Comparison of ENCODE assay signal across 8 cellular contexts in the genomic region with DNA sequence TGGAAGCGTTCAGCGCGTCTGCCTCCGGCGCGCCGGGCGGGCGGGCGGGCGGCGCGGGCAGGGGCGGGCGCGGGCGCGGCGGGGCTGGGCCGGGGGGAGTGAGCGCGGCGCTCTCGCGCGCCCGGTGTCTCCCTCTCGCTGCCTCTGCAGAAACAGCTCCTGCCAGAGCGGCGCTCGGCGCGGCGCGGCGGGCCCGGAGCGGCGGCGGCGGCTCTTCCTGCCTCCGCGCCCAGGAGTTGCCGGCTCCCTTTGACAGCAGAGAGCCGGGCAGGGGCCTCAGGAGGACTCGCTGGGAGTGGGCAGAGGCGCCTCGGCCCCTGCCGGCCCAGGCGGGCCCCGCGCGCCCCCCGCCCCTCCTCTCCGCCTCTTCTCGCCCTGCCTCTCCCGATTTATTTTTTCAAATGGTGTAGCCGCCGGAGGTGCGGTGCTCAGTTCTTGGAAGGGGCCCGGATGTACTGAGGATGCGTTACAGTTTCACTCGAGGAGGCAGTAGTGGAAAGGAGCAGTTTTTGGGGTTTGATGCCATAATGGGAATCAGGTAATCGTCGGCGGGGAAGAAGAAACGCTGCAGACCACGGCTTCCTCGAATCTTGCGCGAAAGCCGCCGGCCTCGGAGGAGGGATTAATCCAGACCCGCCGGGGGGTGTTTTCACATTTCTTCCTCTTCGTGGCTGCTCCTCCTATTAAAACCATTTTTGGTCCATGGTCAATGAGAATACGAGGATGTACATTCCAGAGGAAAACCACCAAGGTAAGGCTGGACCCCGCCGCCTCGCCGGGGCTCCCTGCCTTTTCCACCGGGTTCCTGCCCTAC. TPM values are rescaled to one million over a fixed set of nuclear protein-coding genes. Genes with fewer than 3 reads are reported as not detected.
DNase-seq lines count a peak whose midpoint lies in the region; ATAC-seq, FAIRE-seq and TF ChIP-seq lines count a peak whose summit lies in the region.

Gene CACNA1C, plus strand, starts transcription at position 127 of the 814 bp plus-strand sequence. Its CDS starts 576 bp downstream, at position 703.

- peak within 1 kb of the TSS; percentile 74 for H3K4me3 ChIP-seq in BLaER1
- H3K4me3 ChIP-seq in keratinocyte (ENCODE audit: control insufficient read depth in 2 of 3, extremely low read depth in 1 of 3, insufficient read depth in 2 of 3, low read depth in 1 of 3, low read length in 3 of 3) = peak within 1 kb of the TSS; percentile 21 to 31 (median 29)
- peak within 1 kb of the TSS; percentile 34 to 42 for H3K4me3 ChIP-seq in small intestine (ENCODE audit: low read depth in 1 of 2, low read length in 2 of 2)

- H3K4me1 ChIP-seq in BLaER1 (peaks cover 11% of the 10 kb centered on the region), keratinocyte (ENCODE audit: control insufficient read depth, extremely low read depth, insufficient read depth, low read length) (no peaks in the 10 kb centered on the region), small intestine (ENCODE audit: control insufficient read depth in 2 of 2, insufficient read depth in 1 of 2, low read depth in 1 of 2, low read length in 1 of 2) (no peaks in the 10 kb centered on the region)

- no peak within 1 kb of the TSS for H3K27ac Mint-ChIP-seq in central memory CD8-positive, alpha-beta T cell (ENCODE audit: low read depth)

- dilution Hi-C loops in keratinocyte (cut with MboI; ENCODE audit: extremely low pct_ligation_motif_present, low sequenced_read_pairs) = no loop called here

- no peaks in the 10 kb centered on the region for H3K9me3 Mint-ChIP-seq in central memory CD8-positive, alpha-beta T cell

- no peaks in the 10 kb centered on the region for H3K36me3 ChIP-seq in BLaER1
- no peaks in the 10 kb centered on the region for H3K36me3 ChIP-seq in keratinocyte (ENCODE audit: control insufficient read depth in 2 of 2, extremely low read depth in 1 of 2, insufficient read depth in 2 of 2, low read length in 2 of 2)
- no peaks in the 10 kb centered on the region for H3K36me3 ChIP-seq in small intestine (ENCODE audit: control insufficient read depth in 2 of 2, insufficient read depth in 2 of 2, low read length in 2 of 2)

- H3K27me3 Mint-ChIP-seq in central memory CD8-positive, alpha-beta T cell = peaks cover 80% of the 10 kb centered on the region

- no peak for TF ChIP-seq CTCF in keratinocyte (optimal IDR thresholded peaks at IDR 0.05 in 1 of 3, IDR thresholded peaks at IDR 0.05 in 1 of 3, conservative IDR thresholded peaks at IDR 0.05 in 1 of 3; ENCODE audit: extremely low read depth in 1 of 3, insufficient read depth in 2 of 3, low read length in 3 of 3)

- H4K20me1 ChIP-seq in BLaER1 (peaks cover 29% of the 10 kb centered on the region), keratinocyte (ENCODE audit: control insufficient read depth, extremely low read depth, insufficient read depth, low read length) (peaks cover 2% of the 10 kb centered on the region)

- H3K9me1 ChIP-seq in keratinocyte (ENCODE audit: control insufficient read depth, extremely low read depth, insufficient read depth, low read length) = no peaks in the 10 kb centered on the region

- H3K4me3 Mint-ChIP-seq in central memory CD8-positive, alpha-beta T cell = peak within 1 kb of the TSS; percentile 72

- H3K4me1 Mint-ChIP-seq in central memory CD8-positive, alpha-beta T cell = peaks cover 14% of the 10 kb centered on the region

- peaks cover 77% of the 10 kb centered on the region for H3K27me3 ChIP-seq in BLaER1
- H3K27me3 ChIP-seq in keratinocyte (ENCODE audit: control insufficient read depth, extremely low read depth, insufficient read depth, low read length) = peaks cover 72% of the 10 kb centered on the region
- peaks cover 8 to 10% of the 10 kb centered on the region in 2 donors for H3K27me3 ChIP-seq in small intestine (ENCODE audit: control insufficient read depth in 2 of 2, insufficient read depth in 2 of 2, low read length in 2 of 2)

- FAIRE-seq in keratinocyte (lab: Jason Lieb, UNC) = no peak
- FAIRE-seq in small intestine (lab: Jason Lieb, UNC) = no peak

- H3K27ac ChIP-seq in BLaER1 = no peak within 1 kb of the TSS
- H3K27ac ChIP-seq in keratinocyte (ENCODE audit: control insufficient read depth, insufficient read depth, low read length) = no peak within 1 kb of the TSS
- H3K27ac ChIP-seq in small intestine (ENCODE audit: low read depth in 1 of 2, low read length in 1 of 2) = no peak within 1 kb of the TSS

- 0 to 1% (median 1%) methylated on average over 46 to 83 of the region's 83 CpGs for WGBS in small intestine, 3 donors

- peak within 1 kb of the TSS; percentile 99 for H3K4me2 ChIP-seq in BLaER1
- H3K4me2 ChIP-seq in keratinocyte (ENCODE audit: control insufficient read depth, extremely low read depth, insufficient read depth, low read depth, low read length) = peak within 1 kb of the TSS; percentile 52

- no peak within 1 kb of the TSS for H2AFZ ChIP-seq in keratinocyte (ENCODE audit: control insufficient read depth, low read length)

- H3K79me2 ChIP-seq in keratinocyte (ENCODE audit: control insufficient read depth, insufficient read depth, low read length) = no peaks in the 10 kb centered on the region

- no peaks in the 10 kb centered on the region for H3K9me3 ChIP-seq in BLaER1
- H3K9me3 ChIP-seq in keratinocyte (ENCODE audit: control insufficient read depth, low read depth, low read length) = no peaks in the 10 kb centered on the region
- H3K9me3 ChIP-seq in small intestine (ENCODE audit: control insufficient read depth, low read depth) = no peaks in the 10 kb centered on the region

- peak; percentile 77 for ATAC-seq in central memory CD8-positive, alpha-beta T cell (replicated peaks; ENCODE audit: extremely low read depth, poor library complexity, severe bottlenecking)
- ATAC-seq in GM19035 (IDR thresholded peaks at IDR 0.05; ENCODE audit: unreplicated experiment) (no peak), GM19452 (IDR thresholded peaks at IDR 0.05; ENCODE audit: unreplicated experiment) (no peak)

- peak within 1 kb of the TSS; percentile 54 for H3K9ac ChIP-seq in BLaER1
- no peak within 1 kb of the TSS for H3K9ac ChIP-seq in keratinocyte (ENCODE audit: control insufficient read depth, extremely low read depth, insufficient read depth, low read length)

- DNase-seq in HuH-7.5 (ENCODE audit: low spot score) (peak; percentile 73), T follicular helper cell (ENCODE audit: low read depth) (peak; percentile 10), keratinocyte (ENCODE audit: low read depth, low spot score) (no peak), small intestine (peak; percentile 16)
- DNase-seq in central memory CD8-positive, alpha-beta T cell (ENCODE audit: low spot score in 2 of 2) = no peak

- H3K36me3 Mint-ChIP-seq in central memory CD8-positive, alpha-beta T cell (ENCODE audit: insufficient read depth) = no peaks in the 10 kb centered on the region

RNA-seq across cellular contexts. Expression of gene CACNA1C, which starts in this region (rescaled TPM):
- polyA plus RNA-seq in keratinocyte = not detected in 3 replicates
- polyA plus RNA-seq in keratinocyte (2011; ENCODE audit: low read depth) = not detected
- not detected in 2 replicates for polyA plus RNA-seq in keratinocyte (2011; cell fraction: cytosol; rRNA removed)
- polyA plus RNA-seq in keratinocyte (2011; cell fraction: nucleus; rRNA removed) = 0.03 TPM in 1 of 2 replicates, not detected in the other
- polyA plus RNA-seq in keratinocyte (2012; ENCODE audit: low replicate concordance) = not detected in 2 replicates
- polyA minus RNA-seq in keratinocyte = 0.03 TPM in 1 of 3 replicates, not detected in the others
- polyA minus RNA-seq in keratinocyte (2011; cell fraction: cytosol; rRNA and poly(A)+ RNA removed) = not detected
- polyA minus RNA-seq in keratinocyte (2011; cell fraction: nucleus; rRNA and poly(A)+ RNA removed) = not detected in 2 replicates
- polyA plus RNA-seq in small intestine = 1 to 10 TPM in 2 of 3 donors, under 1 TPM in 1; 0.67 to 2.5 (median 1.6) TPM

Comparison
In these comparisons a context has a peak if more than half of its experiments do, and no peak if none do; other contexts are left out.
1. DNase-seq: peak in HuH-7.5 (single experiment), T follicular helper cell (single experiment) and small intestine (single experiment); none in central memory CD8-positive, alpha-beta T cell (0 of 2) and keratinocyte (single experiment).
2. Peak in every context shown above with its lines, with median percentiles within 50 percentile points of each other: H3K4me3 ChIP-seq.